Comparison of ENCODE assay signal across 1 cellular context in the genomic region with DNA sequence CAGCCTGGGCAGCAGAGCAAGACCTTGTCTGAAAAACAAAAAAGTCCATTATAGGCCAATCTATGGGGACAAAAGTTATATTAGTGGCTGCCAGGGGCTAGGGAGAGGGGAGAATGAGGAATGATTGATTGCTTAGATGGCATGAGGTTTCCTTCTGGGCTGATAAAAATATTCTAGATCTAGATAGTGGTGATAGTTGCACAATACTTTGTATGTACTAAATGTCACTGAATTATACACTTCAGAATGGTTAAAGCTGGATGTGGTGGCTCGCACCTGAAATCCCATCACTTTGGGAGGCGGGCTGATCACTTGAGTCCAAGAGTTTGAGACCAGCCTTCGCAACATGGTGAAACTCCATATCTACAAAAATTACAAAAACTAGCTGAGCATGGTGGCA.
TF ChIP-seq lines count a peak whose summit lies in the region.

No MANE protein-coding gene starts in this region.

TF ChIP-seq in SK-N-SH treated with all-trans-retinoic acid at 6 μM for 48 hours, 23 proteins besides CTCF, POLR2A, EP300 and RAD21 (continued from another document):
- TF ChIP-seq, protein P1, sequence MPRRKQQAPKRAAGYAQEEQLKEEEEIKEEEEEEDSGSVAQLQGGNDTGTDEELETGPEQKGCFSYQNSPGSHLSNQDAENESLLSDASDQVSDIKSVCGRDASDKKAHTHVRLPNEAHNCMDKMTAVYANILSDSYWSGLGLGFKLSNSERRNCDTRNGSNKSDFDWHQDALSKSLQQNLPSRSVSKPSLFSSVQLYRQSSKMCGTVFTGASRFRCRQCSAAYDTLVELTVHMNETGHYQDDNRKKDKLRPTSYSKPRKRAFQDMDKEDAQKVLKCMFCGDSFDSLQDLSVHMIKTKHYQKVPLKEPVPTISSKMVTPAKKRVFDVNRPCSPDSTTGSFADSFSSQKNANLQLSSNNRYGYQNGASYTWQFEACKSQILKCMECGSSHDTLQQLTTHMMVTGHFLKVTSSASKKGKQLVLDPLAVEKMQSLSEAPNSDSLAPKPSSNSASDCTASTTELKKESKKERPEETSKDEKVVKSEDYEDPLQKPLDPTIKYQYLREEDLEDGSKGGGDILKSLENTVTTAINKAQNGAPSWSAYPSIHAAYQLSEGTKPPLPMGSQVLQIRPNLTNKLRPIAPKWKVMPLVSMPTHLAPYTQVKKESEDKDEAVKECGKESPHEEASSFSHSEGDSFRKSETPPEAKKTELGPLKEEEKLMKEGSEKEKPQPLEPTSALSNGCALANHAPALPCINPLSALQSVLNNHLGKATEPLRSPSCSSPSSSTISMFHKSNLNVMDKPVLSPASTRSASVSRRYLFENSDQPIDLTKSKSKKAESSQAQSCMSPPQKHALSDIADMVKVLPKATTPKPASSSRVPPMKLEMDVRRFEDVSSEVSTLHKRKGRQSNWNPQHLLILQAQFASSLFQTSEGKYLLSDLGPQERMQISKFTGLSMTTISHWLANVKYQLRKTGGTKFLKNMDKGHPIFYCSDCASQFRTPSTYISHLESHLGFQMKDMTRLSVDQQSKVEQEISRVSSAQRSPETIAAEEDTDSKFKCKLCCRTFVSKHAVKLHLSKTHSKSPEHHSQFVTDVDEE (CRISPR knock-in tag; IDR thresholded peaks at IDR 0.05): no peak
